ENCODE assay signal across 1 cellular context in the genomic region with DNA sequence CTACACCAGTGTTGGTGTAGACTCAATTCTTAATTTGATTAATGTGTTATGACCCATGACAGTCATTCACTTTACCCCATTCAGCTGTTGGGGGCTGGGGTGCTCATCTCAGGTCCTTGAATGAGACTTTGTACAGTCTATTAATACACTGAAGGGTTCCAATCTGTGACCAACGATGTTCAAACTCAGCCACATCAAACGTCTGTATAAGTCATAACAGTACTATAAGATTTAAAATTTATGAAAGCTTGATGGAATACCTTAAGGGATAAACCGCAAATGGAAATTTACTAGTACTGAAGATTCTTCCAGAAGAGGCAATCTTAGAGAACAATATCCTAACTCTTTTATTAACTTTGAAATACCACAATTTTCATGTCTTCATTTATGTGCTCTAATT.
TF ChIP-seq lines count a peak whose summit lies in the region.

No MANE protein-coding gene starts in this region.

TF ChIP-seq in GM12878, 131 proteins besides CTCF, POLR2A, EP300 and RAD21:
- TF ChIP-seq LARP7 (IDR thresholded peaks at IDR 0.05) (no peak), RUNX3 (IDR thresholded peaks at IDR 0.05; ENCODE audit: low read length) (peak; percentile 85), NFXL1 (IDR thresholded peaks at IDR 0.05; ENCODE audit: borderline replicate concordance) (no peak), MYB (IDR thresholded peaks at IDR 0.05; ENCODE audit: borderline replicate concordance, low read depth, low read length) (no peak), MTA3 (IDR thresholded peaks at IDR 0.05; ENCODE audit: borderline replicate concordance, low read length) (no peak), NFIC (IDR thresholded peaks at IDR 0.05; ENCODE audit: low read depth, low read length) (peak; percentile 68), SUZ12 (IDR thresholded peaks at IDR 0.05; ENCODE audit: unreplicated experiment) (no peak), RELA (IDR thresholded peaks at IDR 0.05; ENCODE audit: borderline replicate concordance, partially characterized antibody) (no peak), NBN (IDR thresholded peaks at IDR 0.05) (no peak), TCF7 (IDR thresholded peaks at IDR 0.05; ENCODE audit: borderline replicate concordance) (peak; percentile 80; the same call in 1 of the 2 replicates), JUNB (IDR thresholded peaks at IDR 0.05) (peak; percentile 22; the same call in 1 of the 2 replicates), EED (IDR thresholded peaks at IDR 0.05; ENCODE audit: low read depth) (no peak), ZNF217 (IDR thresholded peaks at IDR 0.05) (no peak), MEF2A (IDR thresholded peaks at IDR 0.05; ENCODE audit: insufficient read depth, low read depth, low read length) (0 out of 2 replicates have a peak, but pooled peaks have one; percentile 9)
- TF ChIP-seq, protein P1, sequence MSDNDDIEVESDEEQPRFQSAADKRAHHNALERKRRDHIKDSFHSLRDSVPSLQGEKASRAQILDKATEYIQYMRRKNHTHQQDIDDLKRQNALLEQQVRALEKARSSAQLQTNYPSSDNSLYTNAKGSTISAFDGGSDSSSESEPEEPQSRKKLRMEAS (IDR thresholded peaks at IDR 0.05; ENCODE audit: low read depth, low read length): no peak
- TF ChIP-seq, protein P2, sequence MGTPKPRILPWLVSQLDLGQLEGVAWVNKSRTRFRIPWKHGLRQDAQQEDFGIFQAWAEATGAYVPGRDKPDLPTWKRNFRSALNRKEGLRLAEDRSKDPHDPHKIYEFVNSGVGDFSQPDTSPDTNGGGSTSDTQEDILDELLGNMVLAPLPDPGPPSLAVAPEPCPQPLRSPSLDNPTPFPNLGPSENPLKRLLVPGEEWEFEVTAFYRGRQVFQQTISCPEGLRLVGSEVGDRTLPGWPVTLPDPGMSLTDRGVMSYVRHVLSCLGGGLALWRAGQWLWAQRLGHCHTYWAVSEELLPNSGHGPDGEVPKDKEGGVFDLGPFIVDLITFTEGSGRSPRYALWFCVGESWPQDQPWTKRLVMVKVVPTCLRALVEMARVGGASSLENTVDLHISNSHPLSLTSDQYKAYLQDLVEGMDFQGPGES (IDR thresholded peaks at IDR 0.05): no peak
- TF ChIP-seq, protein P3, sequence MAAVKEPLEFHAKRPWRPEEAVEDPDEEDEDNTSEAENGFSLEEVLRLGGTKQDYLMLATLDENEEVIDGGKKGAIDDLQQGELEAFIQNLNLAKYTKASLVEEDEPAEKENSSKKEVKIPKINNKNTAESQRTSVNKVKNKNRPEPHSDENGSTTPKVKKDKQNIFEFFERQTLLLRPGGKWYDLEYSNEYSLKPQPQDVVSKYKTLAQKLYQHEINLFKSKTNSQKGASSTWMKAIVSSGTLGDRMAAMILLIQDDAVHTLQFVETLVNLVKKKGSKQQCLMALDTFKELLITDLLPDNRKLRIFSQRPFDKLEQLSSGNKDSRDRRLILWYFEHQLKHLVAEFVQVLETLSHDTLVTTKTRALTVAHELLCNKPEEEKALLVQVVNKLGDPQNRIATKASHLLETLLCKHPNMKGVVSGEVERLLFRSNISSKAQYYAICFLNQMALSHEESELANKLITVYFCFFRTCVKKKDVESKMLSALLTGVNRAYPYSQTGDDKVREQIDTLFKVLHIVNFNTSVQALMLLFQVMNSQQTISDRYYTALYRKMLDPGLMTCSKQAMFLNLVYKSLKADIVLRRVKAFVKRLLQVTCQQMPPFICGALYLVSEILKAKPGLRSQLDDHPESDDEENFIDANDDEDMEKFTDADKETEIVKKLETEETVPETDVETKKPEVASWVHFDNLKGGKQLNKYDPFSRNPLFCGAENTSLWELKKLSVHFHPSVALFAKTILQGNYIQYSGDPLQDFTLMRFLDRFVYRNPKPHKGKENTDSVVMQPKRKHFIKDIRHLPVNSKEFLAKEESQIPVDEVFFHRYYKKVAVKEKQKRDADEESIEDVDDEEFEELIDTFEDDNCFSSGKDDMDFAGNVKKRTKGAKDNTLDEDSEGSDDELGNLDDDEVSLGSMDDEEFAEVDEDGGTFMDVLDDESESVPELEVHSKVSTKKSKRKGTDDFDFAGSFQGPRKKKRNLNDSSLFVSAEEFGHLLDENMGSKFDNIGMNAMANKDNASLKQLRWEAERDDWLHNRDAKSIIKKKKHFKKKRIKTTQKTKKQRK (IDR thresholded peaks at IDR 0.05; ENCODE audit: low read depth, low read length): no peak
